ENCODE assay signal across 1 cellular context in the genomic region with DNA sequence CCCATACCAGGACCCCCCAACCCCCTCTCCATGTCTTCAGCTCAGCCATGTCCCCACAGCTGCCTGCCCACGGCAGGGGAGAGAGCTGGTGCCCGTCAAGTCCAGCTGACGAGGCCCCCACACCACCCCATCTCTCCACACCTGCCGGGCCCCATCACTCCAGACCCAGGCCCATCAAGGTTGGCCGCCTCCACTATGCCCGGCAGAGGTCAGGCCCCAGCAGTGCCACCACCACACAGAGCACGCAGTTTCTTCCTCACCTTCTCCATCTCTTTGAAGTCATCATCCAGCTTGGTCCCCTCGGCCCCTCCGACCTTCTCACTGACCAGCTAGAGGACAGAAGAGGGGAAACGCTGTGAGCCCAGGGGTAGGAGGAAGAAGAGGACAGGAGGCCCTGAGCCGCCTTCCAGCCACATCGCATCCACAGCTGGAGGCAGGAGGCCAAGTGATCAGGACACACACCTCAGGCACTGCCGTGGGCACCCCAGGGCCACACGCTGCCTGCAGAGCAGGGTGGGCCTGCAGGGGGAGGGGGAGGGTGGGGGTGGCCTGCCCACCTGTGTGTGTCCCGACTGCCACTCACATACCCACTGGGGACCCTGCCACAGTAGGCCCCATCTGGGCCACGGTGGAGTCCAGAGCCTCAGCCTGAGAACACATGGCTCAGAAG.
TF ChIP-seq lines count a peak whose summit lies in the region.

No MANE protein-coding gene starts in this region.

TF ChIP-seq in H1, 55 proteins besides CTCF, POLR2A, EP300 and RAD21:
- TF ChIP-seq KDM5A (IDR thresholded peaks at IDR 0.05; ENCODE audit: low read length) (no peak), SIN3A (conservative IDR thresholded peaks at IDR 0.05 in 1 of 2, IDR thresholded peaks at IDR 0.05 in 1 of 2; ENCODE audit: low read depth in 1 of 2, low read length in 2 of 2) (no peak), BACH1 (IDR thresholded peaks at IDR 0.05; ENCODE audit: low read length) (no peak), ASH2L (IDR thresholded peaks at IDR 0.05; ENCODE audit: low read length) (no peak), SP1 (IDR thresholded peaks at IDR 0.05; ENCODE audit: low read depth, low read length) (no peak), SRF (IDR thresholded peaks at IDR 0.05; ENCODE audit: low read depth, low read length) (no peak)
- TF ChIP-seq, protein P1, sequence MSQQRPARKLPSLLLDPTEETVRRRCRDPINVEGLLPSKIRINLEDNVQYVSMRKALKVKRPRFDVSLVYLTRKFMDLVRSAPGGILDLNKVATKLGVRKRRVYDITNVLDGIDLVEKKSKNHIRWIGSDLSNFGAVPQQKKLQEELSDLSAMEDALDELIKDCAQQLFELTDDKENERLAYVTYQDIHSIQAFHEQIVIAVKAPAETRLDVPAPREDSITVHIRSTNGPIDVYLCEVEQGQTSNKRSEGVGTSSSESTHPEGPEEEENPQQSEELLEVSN (IDR thresholded peaks at IDR 0.05) = no peak
